ENCODE assay signal across 34 cellular contexts in the genomic region with DNA sequence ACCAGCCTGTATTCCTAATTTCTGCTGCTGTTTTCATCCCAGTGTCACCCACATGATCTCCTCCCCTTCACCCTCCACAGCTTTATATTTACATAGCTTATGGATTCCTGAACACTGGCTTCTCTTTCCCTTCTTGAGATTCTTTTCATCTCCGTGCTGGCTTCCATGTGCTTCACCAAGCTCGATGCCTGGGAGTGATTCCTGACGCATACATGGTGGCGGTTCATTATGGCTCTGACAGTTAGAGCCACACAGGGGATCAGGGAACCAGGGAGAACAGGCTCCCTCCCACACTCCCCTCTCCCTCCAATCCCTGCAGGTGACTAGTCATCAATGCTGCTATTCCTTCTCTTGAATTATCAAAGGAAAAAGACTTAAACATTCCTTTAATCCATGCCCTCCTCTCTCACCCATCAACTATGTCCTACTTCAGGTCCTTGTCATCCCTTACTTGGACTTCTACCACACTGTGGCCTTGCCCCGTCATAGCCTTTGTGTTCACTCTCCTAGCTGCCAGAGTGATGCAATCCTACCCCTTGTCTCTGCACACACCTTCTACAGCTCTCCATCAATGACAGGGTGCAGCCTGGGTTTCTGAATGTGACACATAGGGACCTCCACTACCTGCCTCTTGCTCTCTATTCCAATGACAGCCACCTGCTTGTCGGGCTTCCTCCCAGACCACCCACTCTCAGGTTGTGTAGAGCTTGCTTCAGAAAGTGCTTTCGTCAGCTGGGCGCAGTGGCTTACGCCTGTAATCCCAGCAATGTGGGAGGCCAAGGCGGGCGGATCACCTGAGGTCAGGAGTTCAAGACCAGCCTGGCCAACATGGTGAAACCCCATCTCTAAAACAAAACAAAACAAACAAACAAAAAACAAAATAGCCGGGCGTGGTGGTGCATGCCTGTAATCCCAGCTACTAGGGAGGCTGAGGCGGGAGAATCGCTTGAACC. TPM values are rescaled to one million over a fixed set of nuclear protein-coding genes. Genes with fewer than 3 reads are reported as not detected.
"Had no signal": no experiment of that assay in that cellular context is flagged by ENCODE, and none has a peak within 500 bp of the region (broad histone marks: within the 10 kb centered on the region; RNA-seq: fewer than 3 reads in every experiment).

No MANE protein-coding gene starts in this region.

- H3K4me3 ChIP-seq: adrenal gland, body of pancreas, esophagus muscularis mucosa, gastrocnemius medialis, heart left ventricle had no signal

- H3K27me3 ChIP-seq: adrenal gland, foreskin keratinocyte, gastrocnemius medialis had no signal

- DNase-seq: activated CD4-positive, alpha-beta memory T cell treated with anti-CD3 and anti-CD28 coated beads for 36 hours; activated CD4-positive, alpha-beta T cell treated with anti-CD3 and anti-CD28 coated beads for 36 hours; activated CD4-positive, alpha-beta T cell treated with anti-CD3 and anti-CD28 coated beads, Interleukin-2, amount 10 ng/mL, durations not matched to agents 24 days and 14 days; activated CD4-positive, CD25-positive, alpha-beta regulatory T cell; activated CD4-positive, CD25-positive, alpha-beta regulatory T cell treated with anti-CD3 and anti-CD28 coated beads, Interleukin-2, amount 50 U/mL, for 72 hours; activated CD8-positive, alpha-beta memory T cell treated with anti-CD3 and anti-CD28 coated beads, Interleukin-2, amount 10 ng/mL, durations not matched to agents 7 days and 5 days; activated CD8-positive, alpha-beta memory T cell treated with anti-CD3 and anti-CD28 coated beads, Interleukin-2, amount 50 U/mL, for 4 hours; activated CD8-positive, alpha-beta T cell treated with anti-CD3 and anti-CD28 coated beads, Interleukin-2, amount 10 ng/mL, durations not matched to agents 7 days and 5 days; activated effector memory CD4-positive, alpha-beta T cell treated with anti-CD3 and anti-CD28 coated beads, Interleukin-2, amount 50 U/mL, for 16 hours; activated naive CD4-positive, alpha-beta T cell treated with anti-CD3 and anti-CD28 coated beads for 36 hours; activated naive CD8-positive, alpha-beta T cell treated with anti-CD3 and anti-CD28 coated beads for 36 hours; activated naive CD8-positive, alpha-beta T cell treated with anti-CD3 and anti-CD28 coated beads, Interleukin-2, amount 50 U/mL, for 24 hours; activated T-cell treated with anti-CD3 and anti-CD28 coated beads, Interleukin-2, amount 50 U/mL, for 1 hour; activated T-cell treated with anti-CD3 and anti-CD28 coated beads, Interleukin-2, amount 50 U/mL, for 48 hours; adrenal gland; amygdala; aorta; body of pancreas; cortex of kidney; dermis blood vessel endothelial cell; effector CD4-positive, alpha-beta T cell; effector memory CD8-positive, alpha-beta T cell; erythroblast; foreskin keratinocyte; gastrocnemius medialis; glutamatergic neuron; heart left ventricle; T-helper 2 cell had no signal

- H3K27ac ChIP-seq: adrenal gland, body of pancreas, esophagus muscularis mucosa, foreskin keratinocyte, gastrocnemius medialis, heart left ventricle had no signal

- H3K9me3 ChIP-seq: adrenal gland, body of pancreas, esophagus muscularis mucosa, gastrocnemius medialis, heart left ventricle had no signal

- H3K4me1 ChIP-seq: adrenal gland, body of pancreas, foreskin keratinocyte, gastrocnemius medialis, heart left ventricle had no signal

- H3K36me3 ChIP-seq: adrenal gland, esophagus muscularis mucosa, gastrocnemius medialis, heart left ventricle had no signal

- ATAC-seq: activated CD4-positive, alpha-beta T cell treated with anti-CD3 and anti-CD28 coated beads for 36 hours; activated CD8-positive, alpha-beta memory T cell treated with anti-CD3 and anti-CD28 coated beads, Interleukin-2, amount 10 ng/mL, durations not matched to agents 7 days and 5 days; activated CD8-positive, alpha-beta T cell treated with anti-CD3 and anti-CD28 coated beads, Interleukin-2, amount 10 ng/mL, durations not matched to agents 7 days and 5 days; activated naive CD8-positive, alpha-beta T cell treated with anti-CD3 and anti-CD28 coated beads, Interleukin-2, amount 50 U/mL, for 24 hours; body of pancreas; effector memory CD8-positive, alpha-beta T cell; foreskin keratinocyte; gastrocnemius medialis; heart left ventricle had no signal

- FAIRE-seq: colon had no signal

RNA-seq across cellular contexts. Expression of a gene that starts 43.6 kb away (rescaled TPM):
- total RNA-seq: activated CD4-positive, alpha-beta memory T cell treated with anti-CD3 and anti-CD28 coated beads for 36 hours; activated CD4-positive, alpha-beta T cell treated with anti-CD3 and anti-CD28 coated beads for 36 hours; activated CD4-positive, alpha-beta T cell treated with anti-CD3 and anti-CD28 coated beads, Interleukin-2, amount 10 ng/mL, durations not matched to agents 24 days and 14 days; activated CD8-positive, alpha-beta memory T cell treated with anti-CD3 and anti-CD28 coated beads for 36 hours; activated CD8-positive, alpha-beta memory T cell treated with anti-CD3 and anti-CD28 coated beads, Interleukin-2, amount 10 ng/mL, durations not matched to agents 7 days and 5 days; activated CD8-positive, alpha-beta T cell treated with anti-CD3 and anti-CD28 coated beads, Interleukin-2, amount 10 ng/mL, durations not matched to agents 7 days and 5 days; activated naive CD4-positive, alpha-beta T cell treated with anti-CD3 and anti-CD28 coated beads for 36 hours; activated naive CD8-positive, alpha-beta T cell treated with anti-CD3 and anti-CD28 coated beads for 36 hours; activated T-helper 1 cell treated with anti-CD3 and anti-CD28 coated beads, Interleukin-12 subunit alpha, Interleukin-12 subunit beta, Interleukin-2, Interleukin-4 antibody, amounts not matched to agents 30 ng/mL and 10 ng/mL and 1 ng/mL, durations not matched to agents 14 hours and 24 hours and 36 hours; activated T-helper 2 cell treated with anti-CD3 and anti-CD28 coated beads, Interferon-gamma antibody, Interleukin-2, Interleukin-4, amounts not matched to agents 10 μg/mL and 5 μg/mL and 100 μg/mL, durations not matched to agents 14 hours and 24 hours and 36 hours; adrenal gland; aorta; body of pancreas; chondrocyte; dermis blood vessel endothelial cell; esophagus muscularis mucosa; foreskin keratinocyte; gastrocnemius medialis; heart left ventricle had no signal
- polyA plus RNA-seq: adrenal gland, aorta, foreskin keratinocyte had no signal
